20 cellular contexts compared by ENCODE assay signal in the genomic region with DNA sequence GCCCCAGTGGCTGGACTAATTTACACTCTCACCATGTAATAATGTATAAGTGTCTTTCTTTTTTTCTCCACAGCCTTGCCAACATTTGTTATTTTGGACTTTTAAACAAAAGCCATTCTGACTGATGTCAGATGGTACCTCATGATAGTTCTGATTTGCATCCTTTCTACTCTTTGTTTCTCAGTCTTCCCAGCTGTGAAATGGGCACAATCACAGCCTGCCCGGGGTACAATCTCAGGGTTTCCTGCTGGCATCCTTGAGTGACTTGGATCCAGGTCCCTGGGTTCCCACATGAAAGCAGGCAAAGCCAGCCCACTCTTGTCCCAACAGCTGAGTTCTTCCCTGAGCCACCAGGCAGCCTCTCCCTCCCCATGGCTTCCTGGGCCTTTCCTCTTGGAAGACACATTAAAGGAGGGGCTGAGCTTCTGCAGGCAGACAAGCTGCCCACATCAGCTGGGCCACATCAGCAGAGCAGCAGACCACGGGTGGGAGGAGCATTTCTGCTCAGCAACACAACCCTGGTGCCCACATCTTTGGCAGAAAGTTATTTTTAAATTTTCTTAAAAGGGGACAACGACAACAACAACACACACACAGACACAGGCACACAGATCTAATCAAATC.
"Had no signal": no experiment of that assay in that cellular context is flagged by ENCODE, and none has a peak within 500 bp of the region (broad histone marks: within the 10 kb centered on the region; RNA-seq: fewer than 3 reads in every experiment).

No MANE protein-coding gene starts in this region.

- H3K36me3 Mint-ChIP-seq: immature natural killer cell; mesothelial cell of epicardium; natural killer cell treated with Interleukin-12 subunit alpha and Interleukin-12 subunit beta and Interleukin-15 and Interleukin-18, amount 100 ng/mL, for 72 hours had no signal

- DNase-seq: central memory CD4-positive, alpha-beta T cell; effector memory CD4-positive, alpha-beta T cell; immature natural killer cell; kidney; left colon; mammary epithelial cell; psoas muscle; retina; spleen; stimulated activated CD4-positive, alpha-beta T cell treated with anti-CD3 and anti-CD28 coated beads, Interleukin-15, amount 100 ng/mL, for 24 hours; stimulated activated CD4-positive, alpha-beta T cell treated with anti-CD3 and anti-CD28 coated beads, Interleukin-1b, Interleukin-23, amount 100 ng/mL, for 48 hours; stimulated activated CD4-positive, alpha-beta T cell treated with anti-CD3 and anti-CD28 coated beads, Interleukin-4, amount 100 ng/mL, for 4 hours; stimulated activated naive CD4-positive, alpha-beta T cell; stomach; substantia nigra; upper lobe of left lung had no signal

- H3K36me3 ChIP-seq: neutrophil, spleen, stomach, upper lobe of left lung, vagina had no signal

- H3K4me3 ChIP-seq: psoas muscle, spleen, stomach, upper lobe of left lung, vagina had no signal

- H3K27me3 ChIP-seq: neutrophil, spleen, stomach, upper lobe of left lung, vagina had no signal

- H3K9me3 ChIP-seq: neutrophil, psoas muscle, spleen, stomach, upper lobe of left lung, vagina had no signal

- H3K4me1 ChIP-seq: psoas muscle, spleen, upper lobe of left lung had no signal

- H3K4me1 Mint-ChIP-seq: immature natural killer cell had no signal

- H3K27ac ChIP-seq: neutrophil, psoas muscle, spleen, stomach, upper lobe of left lung, vagina had no signal

- H3K9me3 Mint-ChIP-seq: immature natural killer cell; mesothelial cell of epicardium; natural killer cell treated with Interleukin-12 subunit alpha and Interleukin-12 subunit beta and Interleukin-15 and Interleukin-18, amount 100 ng/mL, for 72 hours had no signal

- H3K27ac Mint-ChIP-seq: immature natural killer cell; mesothelial cell of epicardium; natural killer cell treated with Interleukin-12 subunit alpha and Interleukin-12 subunit beta and Interleukin-15 and Interleukin-18, amount 100 ng/mL, for 72 hours had no signal

- H3K4me3 Mint-ChIP-seq: immature natural killer cell; mesothelial cell of epicardium; natural killer cell treated with Interleukin-12 subunit alpha and Interleukin-12 subunit beta and Interleukin-15 and Interleukin-18, amount 100 ng/mL, for 72 hours had no signal
